In the genomic region with DNA sequence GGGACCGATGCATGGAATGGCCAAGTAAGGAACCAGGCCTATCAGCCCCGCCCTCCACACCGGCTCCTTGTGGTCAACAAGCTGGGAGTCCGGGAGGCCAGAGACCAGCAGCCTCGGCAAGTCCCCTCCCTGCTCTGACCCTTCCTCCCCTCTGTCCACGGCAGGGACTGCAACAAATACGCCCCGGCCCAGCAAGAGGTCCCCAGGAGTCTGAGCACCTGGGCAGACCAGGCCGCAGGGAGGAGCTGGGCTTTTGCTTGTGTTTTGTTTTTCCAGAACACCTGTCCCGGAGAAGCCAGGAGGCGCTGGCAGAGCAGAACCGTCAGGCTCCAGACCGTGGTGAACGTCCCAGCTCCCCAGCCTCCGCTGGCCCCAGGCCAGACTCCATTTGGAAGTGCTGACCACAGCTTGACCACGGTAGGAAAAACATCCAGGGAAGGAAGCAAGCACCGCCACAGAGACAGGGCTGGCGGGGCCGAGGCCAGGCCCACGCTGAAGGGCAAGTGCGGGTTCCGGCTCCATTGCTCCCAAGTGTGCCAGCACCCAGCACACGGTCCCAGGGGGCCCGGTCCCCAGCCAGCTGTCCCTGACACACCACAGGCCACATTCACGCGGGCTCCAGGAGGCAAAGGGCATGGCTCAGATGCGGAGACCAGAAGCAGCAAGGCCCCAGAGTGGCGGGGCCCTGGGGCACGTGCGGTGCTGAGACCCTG, we compare ENCODE assay signal across 9 cellular contexts. TPM values are rescaled to one million over a fixed set of nuclear protein-coding genes. Genes with fewer than 3 reads are reported as not detected.
DNase-seq lines count a peak whose midpoint lies in the region; ATAC-seq, FAIRE-seq and TF ChIP-seq lines count a peak whose summit lies in the region.
"Had no signal": no experiment of that assay in that cellular context is flagged by ENCODE, and none has a peak within 500 bp of the region (broad histone marks: within the 10 kb centered on the region; RNA-seq: fewer than 3 reads in every experiment).

No MANE protein-coding gene starts in this region.

- no peak for FAIRE-seq in H54 (lab: Jason Lieb, UNC)

- no peaks in the 10 kb centered on the region for H3K27me3 ChIP-seq in dorsolateral prefrontal cortex
- no peaks in the 10 kb centered on the region for H3K27me3 ChIP-seq in upper lobe of right lung
- no peaks in the 10 kb centered on the region for H3K27me3 ChIP-seq in BE2C

- no peak for TF ChIP-seq CTCF in dorsolateral prefrontal cortex (IDR thresholded peaks at IDR 0.05 in 54 of 56, conservative IDR thresholded peaks at IDR 0.05 in 2 of 56; ENCODE audit: low read depth in 1 of 56, partially characterized antibody in 56 of 56)
- TF ChIP-seq CTCF in upper lobe of right lung (IDR thresholded peaks at IDR 0.05) = no peak
- TF ChIP-seq CTCF in BE2C (IDR thresholded peaks at IDR 0.05; ENCODE audit: low read depth, low read length) = no peak; the same call in 1 of the 2 replicates

- ATAC-seq in upper lobe of right lung = no peak
- no peak for ATAC-seq in GM19351 (IDR thresholded peaks at IDR 0.05; ENCODE audit: unreplicated experiment)

- DNase-seq in NCI-H2107 treated with DMSO at 0.1 percent for 48 hours (lab: John Stamatoyannopoulos, UW; ENCODE audit: unreplicated experiment) = peak; percentile 83
- DNase-seq in NCI-H2107 (lab: John Stamatoyannopoulos, UW) = no peak
- no peak for DNase-seq in dorsolateral prefrontal cortex
- DNase-seq in lung microvascular endothelial cell (ENCODE audit: low read depth in 2 of 2) = peak; percentile 74 to 89
- no peak for DNase-seq in upper lobe of right lung
- DNase-seq in BE2C = no peak
- no peak for DNase-seq in H54 (ENCODE audit: insufficient read length, low spot score)
- DNase-seq: 8988T had no signal

- H3K9me3 ChIP-seq in upper lobe of right lung = no peaks in the 10 kb centered on the region
- no peaks in the 10 kb centered on the region for H3K9me3 ChIP-seq in BE2C

- no peak for TF ChIP-seq POLR2A in H54 (IDR thresholded peaks at IDR 0.05; ENCODE audit: low read depth, low read length)

- peak overlapping the region in 30 of 59 donors; percentile 3 to 69 (median 41) for H3K27ac ChIP-seq in dorsolateral prefrontal cortex
- H3K27ac ChIP-seq in upper lobe of right lung = peak overlapping the region; percentile 36

- H3K36me3 ChIP-seq in upper lobe of right lung (peaks cover 6% of the 10 kb centered on the region), BE2C (peaks cover 18% of the 10 kb centered on the region)

- intact Hi-C loops in dorsolateral prefrontal cortex (cut with DNase I) (no loop called here), upper lobe of right lung (cut with DNase I) (no loop called here)

- H3K4me1 ChIP-seq in upper lobe of right lung = peaks cover 21% of the 10 kb centered on the region
- H3K4me1 ChIP-seq in BE2C = peaks cover 34% of the 10 kb centered on the region

- peak overlapping the region in 4 of 59 donors; percentile 10 to 31 (median 24) for H3K4me3 ChIP-seq in dorsolateral prefrontal cortex
- H3K4me3 ChIP-seq in upper lobe of right lung = no peak overlapping the region
- H3K4me3 ChIP-seq in BE2C (ENCODE audit: low read depth, low read length) = no peak overlapping the region

RNA-seq across cellular contexts. Expression of a gene that starts 56.6 kb away (rescaled TPM):
- total RNA-seq in dorsolateral prefrontal cortex (10 to 100 TPM in 119 of 120 experiments, 1 to 10 TPM in 1; 8.9 to 27.9 (median 16.7) TPM), lung microvascular endothelial cell (10.0 and 17.7 TPM in 2 replicates), upper lobe of right lung (34.6 TPM)
- polyA plus RNA-seq in BE2C (2012; ENCODE audit: insufficient read depth, insufficient read length, low read depth) = 28.4 TPM

Comparison
In these comparisons a context has a peak if more than half of its experiments do, and no peak if none do; other contexts are left out.
1. DNase-seq: peak in NCI-H2107 treated with DMSO at 0.1 percent for 48 hours (single experiment) and lung microvascular endothelial cell (2 of 2); none in NCI-H2107 (single experiment), dorsolateral prefrontal cortex (0 of 10), upper lobe of right lung (single experiment), BE2C (single experiment) and H54 (single experiment).